ENCODE assay signal across 35 cellular contexts in the genomic region with DNA sequence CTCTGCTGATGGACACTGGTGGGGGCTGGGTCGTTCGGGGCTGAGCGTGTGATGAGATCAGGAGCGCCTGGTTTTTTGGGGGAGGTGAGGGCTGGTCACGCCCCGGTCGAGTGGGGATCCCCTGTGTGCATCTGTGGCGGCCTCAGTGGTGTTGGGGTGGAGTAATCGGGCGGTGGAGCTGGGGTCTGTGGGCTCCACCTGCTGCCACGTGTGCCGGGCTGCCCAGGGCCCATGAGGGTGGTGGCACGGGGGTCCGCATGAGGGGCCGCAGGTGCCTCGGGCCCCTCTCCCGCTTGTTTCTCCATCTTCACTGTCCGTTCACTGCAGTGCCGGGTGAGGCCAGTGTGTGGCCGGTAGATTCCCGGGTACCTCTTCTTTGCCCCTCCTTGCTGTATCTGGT. TPM values are rescaled to one million over a fixed set of nuclear protein-coding genes. Genes with fewer than 3 reads are reported as not detected.
"Had no signal": no experiment of that assay in that cellular context is flagged by ENCODE, and none has a peak within 500 bp of the region (broad histone marks: within the 10 kb centered on the region; RNA-seq: fewer than 3 reads in every experiment).

No MANE protein-coding gene starts in this region.

- H3K9ac ChIP-seq: SK-N-SH had no signal

- FAIRE-seq: RCC 7860 had no signal

- H3K4me2 ChIP-seq: PC-9, SK-N-SH had no signal

- H3K4me1 ChIP-seq: SJSA1 had no signal

- ATAC-seq: Panc1 had no signal

- H3K9me3 ChIP-seq: SK-N-SH had no signal

- H3K36me3 ChIP-seq: MG63, SJSA1 had no signal

- H3K27ac ChIP-seq: PC-9, RWPE1, SJSA1 had no signal

- H3K4me3 ChIP-seq: MG63, PC-9, SJSA1 had no signal

- DNase-seq: Kasumi-1, MG63, NCI-H1048, NCI-H1092 treated with DMSO at 0.1 percent for 48 hours, NCI-H1105 treated with DMSO at 0.1 percent for 48 hours, NCI-H1417, NCI-H1436, NCI-H146, NCI-H1694, NCI-H187, NCI-H1930, NCI-H2029 treated with DMSO at 0.1 percent for 48 hours, NCI-H2081 treated with DMSO at 0.1 percent for 48 hours, NCI-H2107, NCI-H2171, NCI-H226, NCI-H446 treated with DMSO at 0.1 percent for 48 hours, NCI-H510A, NCI-H524, NCI-H526, NCI-H69, NCI-H748 treated with DMSO at 0.1 percent for 48 hours, NCI-H82, PC-9, Right ventricle myocardium superior, SHP77 treated with DMSO at 0.1 percent for 48 hours, SK-N-SH, SW 1271 had no signal

RNA-seq across cellular contexts. Expression of a gene that starts 48.2 kb away (rescaled TPM):
- total RNA-seq: M059J, OCI-LY7, PC-9, RPMI7951, SJSA1 had no signal
